ENCODE assay signal across 29 cellular contexts in the genomic region with DNA sequence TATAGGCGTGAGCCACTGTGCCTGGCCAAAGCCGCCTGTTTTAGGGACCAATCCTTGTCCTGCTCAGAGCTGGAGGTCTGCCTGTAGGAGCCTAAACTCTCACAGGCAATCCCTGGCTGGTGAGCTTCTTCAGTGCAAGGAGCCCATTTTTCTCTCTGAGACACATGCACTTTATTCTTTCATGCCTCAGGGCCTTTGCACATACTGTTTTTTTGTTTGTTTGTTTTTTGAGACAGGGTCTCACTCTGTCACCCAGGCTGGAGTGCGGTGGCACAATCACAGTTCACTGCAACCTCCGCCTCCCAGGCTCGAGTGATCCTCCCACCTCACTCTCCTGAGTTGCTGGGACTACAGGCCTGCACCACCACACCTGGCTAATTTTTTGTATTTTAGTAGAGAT. TPM values are rescaled to one million over a fixed set of nuclear protein-coding genes. Genes with fewer than 3 reads are reported as not detected.
"Had no signal": no experiment of that assay in that cellular context is flagged by ENCODE, and none has a peak within 500 bp of the region (broad histone marks: within the 10 kb centered on the region; RNA-seq: fewer than 3 reads in every experiment).

No MANE protein-coding gene starts in this region.

- H3K4me1 Mint-ChIP-seq: activated CD4-positive, alpha-beta T cell treated with anti-CD3 and anti-CD28 coated beads, Interleukin-2, amount 10 ng/mL, durations not matched to agents 24 days and 14 days; activated naive CD4-positive, alpha-beta T cell treated with anti-CD3 and anti-CD28 coated beads, Interleukin-2, amount 10 ng/mL, durations not matched to agents 7 days and 5 days; activated naive CD8-positive, alpha-beta T cell treated with anti-CD3 and anti-CD28 coated beads, Interleukin-2, amount 10 ng/mL, durations not matched to agents 7 days and 5 days; immature natural killer cell; memory B cell; T-helper 17 cell had no signal

- ATAC-seq: effector memory CD8-positive, alpha-beta T cell; heart left ventricle; natural killer cell treated with Interleukin-12 subunit alpha and Interleukin-12 subunit beta and Interleukin-15 and Interleukin-18, amount 100 ng/mL, for 72 hours; right cardiac atrium; stimulated activated naive CD8-positive, alpha-beta T cell treated with anti-CD3 and anti-CD28 coated beads, Interleukin-15, Interleukin-2, amounts not matched to agents 100 U/mL and 50 U/mL, for 24 hours; T-helper 17 cell had no signal

- H3K9me3 ChIP-seq: ascending aorta, heart left ventricle, testis had no signal

- H3K27ac Mint-ChIP-seq: activated CD4-positive, alpha-beta memory T cell treated with anti-CD3 and anti-CD28 coated beads for 36 hours; activated CD4-positive, alpha-beta T cell treated with anti-CD3 and anti-CD28 coated beads, Interleukin-2, amount 10 ng/mL, durations not matched to agents 24 days and 14 days; activated naive CD4-positive, alpha-beta T cell treated with anti-CD3 and anti-CD28 coated beads, Interleukin-2, amount 10 ng/mL, durations not matched to agents 7 days and 5 days; activated naive CD8-positive, alpha-beta T cell treated with anti-CD3 and anti-CD28 coated beads, Interleukin-2, amount 10 ng/mL, durations not matched to agents 7 days and 5 days; activated T-cell treated with anti-CD3 and anti-CD28 coated beads, Interleukin-2, amount 50 U/mL, for 24 hours; effector memory CD8-positive, alpha-beta T cell; immature natural killer cell; memory B cell; natural killer cell treated with Interleukin-12 subunit alpha and Interleukin-12 subunit beta and Interleukin-15 and Interleukin-18, amount 100 ng/mL, for 72 hours; T-helper 17 cell had no signal

- H3K4me3 ChIP-seq: ascending aorta, heart left ventricle, testis had no signal

- H3K36me3 Mint-ChIP-seq: activated CD4-positive, alpha-beta memory T cell treated with anti-CD3 and anti-CD28 coated beads for 36 hours; activated naive CD4-positive, alpha-beta T cell treated with anti-CD3 and anti-CD28 coated beads, Interleukin-2, amount 10 ng/mL, durations not matched to agents 7 days and 5 days; activated naive CD8-positive, alpha-beta T cell treated with anti-CD3 and anti-CD28 coated beads, Interleukin-2, amount 10 ng/mL, durations not matched to agents 7 days and 5 days; brain; immature natural killer cell; memory B cell; natural killer cell treated with Interleukin-12 subunit alpha and Interleukin-12 subunit beta and Interleukin-15 and Interleukin-18, amount 100 ng/mL, for 72 hours had no signal

- H3K36me3 ChIP-seq: ascending aorta, heart left ventricle, WERI-Rb-1 had no signal

- DNase-seq: activated CD4-positive, alpha-beta memory T cell treated with anti-CD3 and anti-CD28 coated beads for 36 hours; activated CD4-positive, alpha-beta T cell treated with anti-CD3 and anti-CD28 coated beads, Interleukin-2, amount 10 ng/mL, durations not matched to agents 24 days and 14 days; activated CD4-positive, CD25-positive, alpha-beta regulatory T cell treated with anti-CD3 and anti-CD28 coated beads, Interleukin-2, amount 50 U/mL, for 72 hours; activated CD8-positive, alpha-beta memory T cell treated with anti-CD3 and anti-CD28 coated beads, Interleukin-2, amount 50 U/mL, for 48 hours; activated gamma-delta T cell; activated naive CD4-positive, alpha-beta T cell treated with anti-CD3 and anti-CD28 coated beads, Interleukin-2, amount 10 ng/mL, durations not matched to agents 7 days and 5 days; activated naive CD8-positive, alpha-beta T cell treated with anti-CD3 and anti-CD28 coated beads, Interleukin-2, amount 10 ng/mL, durations not matched to agents 7 days and 5 days; activated T-cell treated with anti-CD3 and anti-CD28 coated beads, Interleukin-2, amount 50 U/mL, for 24 hours; cortex of kidney; effector memory CD8-positive, alpha-beta T cell; foreskin fibroblast; heart left ventricle; hypothalamus; immature natural killer cell; posterior cingulate gyrus; right cardiac atrium; stimulated activated CD4-positive, alpha-beta T cell treated with anti-CD3 and anti-CD28 coated beads, Interleukin-15, amount 100 ng/mL, for 24 hours; stimulated activated CD4-positive, alpha-beta T cell treated with anti-CD3 and anti-CD28 coated beads, Interleukin-2, amount 100 ng/mL, for 48 hours; stimulated activated naive CD8-positive, alpha-beta T cell treated with anti-CD3 and anti-CD28 coated beads, Interleukin-15, Interleukin-2, amounts not matched to agents 100 U/mL and 50 U/mL, for 24 hours; T-helper 17 cell; testis had no signal

- H3K4me3 Mint-ChIP-seq: activated CD4-positive, alpha-beta memory T cell treated with anti-CD3 and anti-CD28 coated beads for 36 hours; activated CD4-positive, alpha-beta T cell treated with anti-CD3 and anti-CD28 coated beads, Interleukin-2, amount 10 ng/mL, durations not matched to agents 24 days and 14 days; activated naive CD4-positive, alpha-beta T cell treated with anti-CD3 and anti-CD28 coated beads, Interleukin-2, amount 10 ng/mL, durations not matched to agents 7 days and 5 days; activated naive CD8-positive, alpha-beta T cell treated with anti-CD3 and anti-CD28 coated beads, Interleukin-2, amount 10 ng/mL, durations not matched to agents 7 days and 5 days; activated T-cell treated with anti-CD3 and anti-CD28 coated beads, Interleukin-2, amount 50 U/mL, for 24 hours; brain; effector memory CD8-positive, alpha-beta T cell; immature natural killer cell; memory B cell; natural killer cell treated with Interleukin-12 subunit alpha and Interleukin-12 subunit beta and Interleukin-15 and Interleukin-18, amount 100 ng/mL, for 72 hours; T-helper 17 cell had no signal

- H3K4me1 ChIP-seq: testis had no signal

- H3K9me3 Mint-ChIP-seq: activated CD4-positive, alpha-beta memory T cell treated with anti-CD3 and anti-CD28 coated beads for 36 hours; activated CD4-positive, alpha-beta T cell treated with anti-CD3 and anti-CD28 coated beads, Interleukin-2, amount 10 ng/mL, durations not matched to agents 24 days and 14 days; activated naive CD4-positive, alpha-beta T cell treated with anti-CD3 and anti-CD28 coated beads, Interleukin-2, amount 10 ng/mL, durations not matched to agents 7 days and 5 days; activated naive CD8-positive, alpha-beta T cell treated with anti-CD3 and anti-CD28 coated beads, Interleukin-2, amount 10 ng/mL, durations not matched to agents 7 days and 5 days; activated T-cell treated with anti-CD3 and anti-CD28 coated beads, Interleukin-2, amount 50 U/mL, for 24 hours; effector memory CD8-positive, alpha-beta T cell; immature natural killer cell; memory B cell; natural killer cell treated with Interleukin-12 subunit alpha and Interleukin-12 subunit beta and Interleukin-15 and Interleukin-18, amount 100 ng/mL, for 72 hours had no signal

- H3K27ac ChIP-seq: ascending aorta, heart left ventricle, testis, WERI-Rb-1 had no signal

- H3K27me3 ChIP-seq: ascending aorta, heart left ventricle, testis had no signal

RNA-seq across cellular contexts. Expression of gene CDA, which starts 22.8 kb away (rescaled TPM):
- total RNA-seq: activated CD4-positive, alpha-beta memory T cell treated with anti-CD3 and anti-CD28 coated beads for 36 hours; activated CD4-positive, alpha-beta T cell treated with anti-CD3 and anti-CD28 coated beads, Interleukin-2, amount 10 ng/mL, durations not matched to agents 24 days and 14 days; activated CD8-positive, alpha-beta memory T cell treated with anti-CD3 and anti-CD28 coated beads for 36 hours; activated naive CD8-positive, alpha-beta T cell treated with anti-CD3 and anti-CD28 coated beads, Interleukin-2, amount 10 ng/mL, durations not matched to agents 7 days and 5 days; cerebellum; natural killer cell treated with Interleukin-12 subunit alpha and Interleukin-12 subunit beta and Interleukin-15 and Interleukin-18, amount 100 ng/mL, for 72 hours had no signal

RNA-seq across cellular contexts. Expression of gene FAM43B, which starts 59.3 kb away (rescaled TPM):
- total RNA-seq: activated CD4-positive, alpha-beta memory T cell treated with anti-CD3 and anti-CD28 coated beads for 36 hours; activated CD4-positive, alpha-beta T cell treated with anti-CD3 and anti-CD28 coated beads, Interleukin-2, amount 10 ng/mL, durations not matched to agents 24 days and 14 days; activated CD8-positive, alpha-beta memory T cell treated with anti-CD3 and anti-CD28 coated beads for 36 hours; activated naive CD8-positive, alpha-beta T cell treated with anti-CD3 and anti-CD28 coated beads, Interleukin-2, amount 10 ng/mL, durations not matched to agents 7 days and 5 days; mononuclear cell; natural killer cell treated with Interleukin-12 subunit alpha and Interleukin-12 subunit beta and Interleukin-15 and Interleukin-18, amount 100 ng/mL, for 72 hours; T-helper 17 cell had no signal
- polyA plus RNA-seq: immature natural killer cell had no signal
